27 cellular contexts compared by ENCODE assay signal in the genomic region with DNA sequence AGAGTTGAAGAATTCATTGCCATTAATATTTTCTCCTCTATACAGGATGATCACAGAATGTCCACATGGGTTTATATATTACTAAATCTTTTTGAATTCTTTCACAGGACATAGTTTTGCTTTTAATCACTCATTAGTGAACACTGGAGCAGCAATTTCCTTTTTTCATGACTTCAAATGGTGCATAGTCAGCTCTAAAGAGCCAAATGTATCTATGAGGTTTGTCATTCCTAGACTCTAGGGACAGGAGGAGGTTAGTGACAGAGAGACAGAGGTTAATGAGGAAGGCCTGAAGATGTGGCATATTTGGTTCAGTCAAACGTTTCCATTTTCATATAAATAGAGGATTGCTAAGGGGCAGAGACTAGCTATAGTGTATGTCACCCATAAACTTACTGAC.
"Had no signal": no experiment of that assay in that cellular context is flagged by ENCODE, and none has a peak within 500 bp of the region (broad histone marks: within the 10 kb centered on the region; RNA-seq: fewer than 3 reads in every experiment).

No MANE protein-coding gene starts in this region.

- DNase-seq: activated B cell treated with CpG ODN at 0.5 μM for 24 hours; activated CD4-positive, alpha-beta T cell treated with anti-CD3 and anti-CD28 coated beads for 4 hours; activated CD4-positive, alpha-beta T cell treated with anti-CD3 and anti-CD28 coated beads, Interleukin-2, amount 50 U/mL, for 48 hours; activated CD8-positive, alpha-beta memory T cell treated with anti-CD3 and anti-CD28 coated beads, Interleukin-2, amount 50 U/mL, for 48 hours; activated naive CD4-positive, alpha-beta T cell; activated T-cell treated with anti-CD3 and anti-CD28 coated beads, Interleukin-2, amount 50 U/mL, for 4 hours; adrenal gland; brain microvascular endothelial cell; caudate nucleus; dermis blood vessel endothelial cell; effector CD8-positive, alpha-beta T cell; erythroblast; foreskin keratinocyte; immature natural killer cell; left lung; naive thymus-derived CD8-positive, alpha-beta T cell; ovary; psoas muscle; right cardiac atrium; stimulated activated CD4-positive, alpha-beta T cell treated with anti-CD3 and anti-CD28 coated beads, Interleukin-4, amount 100 ng/mL, for 4 hours; stimulated activated naive CD8-positive, alpha-beta T cell treated with anti-CD3 and anti-CD28 coated beads, Interleukin-15, Interleukin-2, amounts not matched to agents 100 U/mL and 50 U/mL, for 24 hours; upper lobe of right lung had no signal

- H3K36me3 Mint-ChIP-seq: activated naive CD8-positive, alpha-beta T cell; immature natural killer cell; naive thymus-derived CD8-positive, alpha-beta T cell had no signal

- H3K27ac Mint-ChIP-seq: activated B cell treated with CpG ODN at 0.5 μM for 24 hours; activated naive CD8-positive, alpha-beta T cell; activated T-helper 2 cell treated with anti-CD3 and anti-CD28 coated beads, Interferon-gamma antibody, Interleukin-2, Interleukin-4, amounts not matched to agents 10 μg/mL and 5 μg/mL and 100 μg/mL, durations not matched to agents 14 hours and 24 hours and 36 hours; immature natural killer cell; naive thymus-derived CD8-positive, alpha-beta T cell had no signal

- H3K4me2 ChIP-seq: hepatocyte had no signal

- H3K9me3 Mint-ChIP-seq: activated B cell treated with CpG ODN at 0.5 μM for 24 hours; activated T-cell treated with anti-CD3 and anti-CD28 coated beads, Interleukin-2, amount 50 U/mL, for 4 hours; activated T-helper 2 cell treated with anti-CD3 and anti-CD28 coated beads, Interferon-gamma antibody, Interleukin-2, Interleukin-4, amounts not matched to agents 10 μg/mL and 5 μg/mL and 100 μg/mL, durations not matched to agents 14 hours and 24 hours and 36 hours had no signal

- H3K27me3 ChIP-seq: adrenal gland, ascending aorta, brain microvascular endothelial cell, foreskin keratinocyte, left lung, ovary, upper lobe of right lung had no signal

- H3K4me3 ChIP-seq: adrenal gland, ascending aorta, hepatocyte, left lung, lung, ovary, psoas muscle, upper lobe of right lung had no signal

- H3K79me2 ChIP-seq: hepatocyte had no signal

- H3K36me3 ChIP-seq: adrenal gland, ascending aorta, brain microvascular endothelial cell, left lung, ovary, upper lobe of right lung had no signal

- H3K4me3 Mint-ChIP-seq: activated B cell treated with CpG ODN at 0.5 μM for 24 hours; activated naive CD8-positive, alpha-beta T cell; activated T-cell treated with anti-CD3 and anti-CD28 coated beads, Interleukin-2, amount 50 U/mL, for 4 hours; immature natural killer cell; naive thymus-derived CD8-positive, alpha-beta T cell had no signal

- H3K4me1 ChIP-seq: ascending aorta, foreskin keratinocyte, left lung, psoas muscle, upper lobe of right lung had no signal

- ATAC-seq: activated T-cell treated with anti-CD3 and anti-CD28 coated beads, Interleukin-2, amount 50 U/mL, for 4 hours; foreskin keratinocyte; left lung; naive thymus-derived CD8-positive, alpha-beta T cell; psoas muscle; right cardiac atrium; stimulated activated naive CD8-positive, alpha-beta T cell treated with anti-CD3 and anti-CD28 coated beads, Interleukin-15, Interleukin-2, amounts not matched to agents 100 U/mL and 50 U/mL, for 24 hours; upper lobe of right lung had no signal

- H3K9me3 ChIP-seq: adrenal gland, ascending aorta, left lung, ovary, psoas muscle, upper lobe of right lung had no signal

- H2AFZ ChIP-seq: hepatocyte had no signal

- H3K27ac ChIP-seq: adrenal gland, ascending aorta, brain microvascular endothelial cell, foreskin keratinocyte, hepatocyte, left lung, ovary, psoas muscle, upper lobe of right lung had no signal

- H3K4me1 Mint-ChIP-seq: activated B cell treated with CpG ODN at 0.5 μM for 24 hours; immature natural killer cell; naive thymus-derived CD8-positive, alpha-beta T cell had no signal

- H3K27me3 Mint-ChIP-seq: activated B cell treated with CpG ODN at 0.5 μM for 24 hours; activated naive CD8-positive, alpha-beta T cell had no signal
